1 cellular context compared by ENCODE assay signal in the genomic region with DNA sequence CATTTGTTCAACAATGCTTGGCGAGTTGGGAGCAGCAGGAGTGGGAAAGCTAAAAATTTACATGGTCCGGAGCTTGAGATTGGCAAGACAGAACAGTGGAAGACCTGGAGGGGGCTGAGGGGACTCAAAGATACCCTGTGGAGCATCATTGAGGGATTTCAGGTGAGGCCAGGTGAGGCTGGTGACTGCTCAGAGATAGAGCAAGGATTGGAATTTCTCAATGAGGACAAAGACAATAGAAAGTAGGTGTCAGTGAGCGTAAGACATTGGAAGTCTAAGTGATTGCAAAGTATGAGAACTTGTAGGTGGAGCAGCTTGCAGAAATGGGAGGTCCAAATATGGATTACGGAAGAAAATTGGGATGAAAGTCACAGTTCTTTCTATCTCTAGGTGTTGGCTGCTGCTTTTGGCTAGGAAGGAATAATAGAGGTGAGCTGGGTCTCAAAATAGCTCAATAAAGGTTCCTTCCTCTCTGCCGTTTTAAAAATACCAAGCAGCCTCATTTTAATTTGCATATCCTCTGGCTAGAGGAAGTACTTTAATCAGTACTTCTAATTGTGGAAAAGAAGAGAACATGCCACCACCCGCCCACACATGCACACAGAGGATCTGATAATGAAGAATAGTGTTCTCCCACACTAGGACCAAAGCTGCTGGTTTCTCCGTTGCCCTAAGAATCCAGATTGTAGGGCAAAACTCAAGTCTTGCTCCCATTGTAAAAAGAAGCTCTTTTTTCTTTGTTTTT.
TF ChIP-seq lines count a peak whose summit lies in the region.

No MANE protein-coding gene starts in this region.

TF ChIP-seq in GM12878, 131 proteins besides CTCF, POLR2A, EP300 and RAD21 (continued from another document and continues in another):
- TF ChIP-seq, protein P1, sequence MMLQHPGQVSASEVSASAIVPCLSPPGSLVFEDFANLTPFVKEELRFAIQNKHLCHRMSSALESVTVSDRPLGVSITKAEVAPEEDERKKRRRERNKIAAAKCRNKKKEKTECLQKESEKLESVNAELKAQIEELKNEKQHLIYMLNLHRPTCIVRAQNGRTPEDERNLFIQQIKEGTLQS (IDR thresholded peaks at IDR 0.05; ENCODE audit: borderline replicate concordance, extremely low read depth, low read depth, low read length), result no peak
- TF ChIP-seq HDAC2 (IDR thresholded peaks at IDR 0.05) (no peak), BCLAF1 (IDR thresholded peaks at IDR 0.05) (no peak), NBN (IDR thresholded peaks at IDR 0.05) (no peak), SPI1 (IDR thresholded peaks at IDR 0.05; ENCODE audit: borderline replicate concordance, insufficient read depth, low read depth, low read length) (0 out of 2 replicates have a peak, but pooled peaks have one; percentile 11), EGR1 (IDR thresholded peaks at IDR 0.05; ENCODE audit: borderline replicate concordance in 1 of 2, low read depth in 2 of 2, low read length in 2 of 2) (peak in 1 of 2 experiments; percentile 87; a peak in 2 of 3 replicates), ZNF592 (IDR thresholded peaks at IDR 0.05) (no peak), NFIC (IDR thresholded peaks at IDR 0.05; ENCODE audit: low read depth, low read length) (peak; percentile 78), MTA2 (IDR thresholded peaks at IDR 0.05; ENCODE audit: low read depth) (peak; percentile 73), TCF3 (IDR thresholded peaks at IDR 0.05; ENCODE audit: borderline replicate concordance, insufficient read depth, low read depth, low read length) (no peak), PAX5 (IDR thresholded peaks at IDR 0.05; ENCODE audit: borderline replicate concordance, low read depth, low read length) (no peak), RELA (IDR thresholded peaks at IDR 0.05; ENCODE audit: borderline replicate concordance, partially characterized antibody) (no peak), IRF5 (IDR thresholded peaks at IDR 0.05; ENCODE audit: borderline replicate concordance) (no peak), POLR2AphosphoS5 (IDR thresholded peaks at IDR 0.05; ENCODE audit: low read length) (0 out of 2 replicates have a peak, but pooled peaks have one; percentile 15), CREB1 (IDR thresholded peaks at IDR 0.05; ENCODE audit: low read depth) (no peak), ATF7 (IDR thresholded peaks at IDR 0.05; ENCODE audit: low read depth) (0 out of 2 replicates have a peak, but pooled peaks have one; percentile 29), RCOR1 (conservative IDR thresholded peaks at IDR 0.05; ENCODE audit: low read depth, low read length) (no peak), ZNF207 (IDR thresholded peaks at IDR 0.05; ENCODE audit: borderline replicate concordance) (no peak), ETV6 (conservative IDR thresholded peaks at IDR 0.05 in 1 of 2, IDR thresholded peaks at IDR 0.05 in 1 of 2; ENCODE audit: borderline replicate concordance in 1 of 2, low read depth in 1 of 2) (peak in 1 of 2 experiments; percentile 93; a peak in 2 of 4 replicates), NR2C1 (IDR thresholded peaks at IDR 0.05) (no peak), EED (IDR thresholded peaks at IDR 0.05; ENCODE audit: low read depth) (peak; percentile 27; the same call in 1 of the 2 replicates), PML (IDR thresholded peaks at IDR 0.05; ENCODE audit: low read length) (peak; percentile 52; the same call in 1 of the 2 replicates), IKZF2 (IDR thresholded peaks at IDR 0.05) (peak; percentile 62 to 71; a peak in 3 of 4 replicates), POU2F2 (IDR thresholded peaks at IDR 0.05; ENCODE audit: borderline replicate concordance, low read depth, low read length) (peak; percentile 83; the same call in 2 of the 3 replicates), WRNIP1 (IDR thresholded peaks at IDR 0.05; ENCODE audit: borderline replicate concordance, low read depth, low read length) (no peak), SRF (IDR thresholded peaks at IDR 0.05; ENCODE audit: low read depth in 2 of 2, low read length in 2 of 2) (no peak), IKZF1 (conservative IDR thresholded peaks at IDR 0.05) (peak; percentile 82), LARP7 (IDR thresholded peaks at IDR 0.05) (no peak), RUNX3 (IDR thresholded peaks at IDR 0.05; ENCODE audit: low read length) (peak; percentile 71), TAF1 (IDR thresholded peaks at IDR 0.05; ENCODE audit: borderline replicate concordance, low read depth, low read length) (no peak), BHLHE40 (IDR thresholded peaks at IDR 0.05; ENCODE audit: borderline replicate concordance in 1 of 2, low read depth in 2 of 2, low read length in 1 of 2) (no peak), ZSCAN29 (IDR thresholded peaks at IDR 0.05) (no peak), ATF2 (IDR thresholded peaks at IDR 0.05; ENCODE audit: low read length) (peak; percentile 66; the same call in 1 of the 2 replicates), ZNF217 (IDR thresholded peaks at IDR 0.05) (0 out of 2 replicates have a peak, but pooled peaks have one; percentile 72)
- TF ChIP-seq, protein P2, sequence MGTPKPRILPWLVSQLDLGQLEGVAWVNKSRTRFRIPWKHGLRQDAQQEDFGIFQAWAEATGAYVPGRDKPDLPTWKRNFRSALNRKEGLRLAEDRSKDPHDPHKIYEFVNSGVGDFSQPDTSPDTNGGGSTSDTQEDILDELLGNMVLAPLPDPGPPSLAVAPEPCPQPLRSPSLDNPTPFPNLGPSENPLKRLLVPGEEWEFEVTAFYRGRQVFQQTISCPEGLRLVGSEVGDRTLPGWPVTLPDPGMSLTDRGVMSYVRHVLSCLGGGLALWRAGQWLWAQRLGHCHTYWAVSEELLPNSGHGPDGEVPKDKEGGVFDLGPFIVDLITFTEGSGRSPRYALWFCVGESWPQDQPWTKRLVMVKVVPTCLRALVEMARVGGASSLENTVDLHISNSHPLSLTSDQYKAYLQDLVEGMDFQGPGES (IDR thresholded peaks at IDR 0.05), result no peak
- TF ChIP-seq, protein P3, sequence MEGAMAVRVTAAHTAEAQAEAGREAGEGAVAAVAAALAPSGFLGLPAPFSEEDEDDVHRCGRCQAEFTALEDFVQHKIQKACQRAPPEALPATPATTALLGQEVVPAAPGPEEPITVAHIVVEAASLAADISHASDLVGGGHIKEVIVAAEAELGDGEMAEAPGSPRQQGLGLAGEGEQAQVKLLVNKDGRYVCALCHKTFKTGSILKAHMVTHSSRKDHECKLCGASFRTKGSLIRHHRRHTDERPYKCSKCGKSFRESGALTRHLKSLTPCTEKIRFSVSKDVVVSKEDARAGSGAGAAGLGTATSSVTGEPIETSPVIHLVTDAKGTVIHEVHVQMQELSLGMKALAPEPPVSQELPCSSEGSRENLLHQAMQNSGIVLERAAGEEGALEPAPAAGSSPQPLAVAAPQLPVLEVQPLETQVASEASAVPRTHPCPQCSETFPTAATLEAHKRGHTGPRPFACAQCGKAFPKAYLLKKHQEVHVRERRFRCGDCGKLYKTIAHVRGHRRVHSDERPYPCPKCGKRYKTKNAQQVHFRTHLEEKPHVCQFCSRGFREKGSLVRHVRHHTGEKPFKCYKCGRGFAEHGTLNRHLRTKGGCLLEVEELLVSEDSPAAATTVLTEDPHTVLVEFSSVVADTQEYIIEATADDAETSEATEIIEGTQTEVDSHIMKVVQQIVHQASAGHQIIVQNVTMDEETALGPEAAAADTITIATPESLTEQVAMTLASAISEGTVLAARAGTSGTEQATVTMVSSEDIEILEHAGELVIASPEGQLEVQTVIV (IDR thresholded peaks at IDR 0.05; ENCODE audit: borderline replicate concordance, partially characterized antibody), result no peak
- TF ChIP-seq, protein P4, sequence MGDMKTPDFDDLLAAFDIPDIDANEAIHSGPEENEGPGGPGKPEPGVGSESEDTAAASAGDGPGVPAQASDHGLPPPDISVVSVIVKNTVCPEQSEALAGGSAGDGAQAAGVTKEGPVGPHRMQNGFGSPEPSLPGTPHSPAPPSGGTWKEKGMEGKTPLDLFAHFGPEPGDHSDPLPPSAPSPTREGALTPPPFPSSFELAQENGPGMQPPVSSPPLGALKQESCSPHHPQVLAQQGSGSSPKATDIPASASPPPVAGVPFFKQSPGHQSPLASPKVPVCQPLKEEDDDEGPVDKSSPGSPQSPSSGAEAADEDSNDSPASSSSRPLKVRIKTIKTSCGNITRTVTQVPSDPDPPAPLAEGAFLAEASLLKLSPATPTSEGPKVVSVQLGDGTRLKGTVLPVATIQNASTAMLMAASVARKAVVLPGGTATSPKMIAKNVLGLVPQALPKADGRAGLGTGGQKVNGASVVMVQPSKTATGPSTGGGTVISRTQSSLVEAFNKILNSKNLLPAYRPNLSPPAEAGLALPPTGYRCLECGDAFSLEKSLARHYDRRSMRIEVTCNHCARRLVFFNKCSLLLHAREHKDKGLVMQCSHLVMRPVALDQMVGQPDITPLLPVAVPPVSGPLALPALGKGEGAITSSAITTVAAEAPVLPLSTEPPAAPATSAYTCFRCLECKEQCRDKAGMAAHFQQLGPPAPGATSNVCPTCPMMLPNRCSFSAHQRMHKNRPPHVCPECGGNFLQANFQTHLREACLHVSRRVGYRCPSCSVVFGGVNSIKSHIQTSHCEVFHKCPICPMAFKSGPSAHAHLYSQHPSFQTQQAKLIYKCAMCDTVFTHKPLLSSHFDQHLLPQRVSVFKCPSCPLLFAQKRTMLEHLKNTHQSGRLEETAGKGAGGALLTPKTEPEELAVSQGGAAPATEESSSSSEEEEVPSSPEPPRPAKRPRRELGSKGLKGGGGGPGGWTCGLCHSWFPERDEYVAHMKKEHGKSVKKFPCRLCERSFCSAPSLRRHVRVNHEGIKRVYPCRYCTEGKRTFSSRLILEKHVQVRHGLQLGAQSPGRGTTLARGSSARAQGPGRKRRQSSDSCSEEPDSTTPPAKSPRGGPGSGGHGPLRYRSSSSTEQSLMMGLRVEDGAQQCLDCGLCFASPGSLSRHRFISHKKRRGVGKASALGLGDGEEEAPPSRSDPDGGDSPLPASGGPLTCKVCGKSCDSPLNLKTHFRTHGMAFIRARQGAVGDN (IDR thresholded peaks at IDR 0.05), result 0 out of 2 replicates have a peak, but pooled peaks have one; percentile 16
